Comparison of ENCODE assay signal across 8 cellular contexts in the genomic region with DNA sequence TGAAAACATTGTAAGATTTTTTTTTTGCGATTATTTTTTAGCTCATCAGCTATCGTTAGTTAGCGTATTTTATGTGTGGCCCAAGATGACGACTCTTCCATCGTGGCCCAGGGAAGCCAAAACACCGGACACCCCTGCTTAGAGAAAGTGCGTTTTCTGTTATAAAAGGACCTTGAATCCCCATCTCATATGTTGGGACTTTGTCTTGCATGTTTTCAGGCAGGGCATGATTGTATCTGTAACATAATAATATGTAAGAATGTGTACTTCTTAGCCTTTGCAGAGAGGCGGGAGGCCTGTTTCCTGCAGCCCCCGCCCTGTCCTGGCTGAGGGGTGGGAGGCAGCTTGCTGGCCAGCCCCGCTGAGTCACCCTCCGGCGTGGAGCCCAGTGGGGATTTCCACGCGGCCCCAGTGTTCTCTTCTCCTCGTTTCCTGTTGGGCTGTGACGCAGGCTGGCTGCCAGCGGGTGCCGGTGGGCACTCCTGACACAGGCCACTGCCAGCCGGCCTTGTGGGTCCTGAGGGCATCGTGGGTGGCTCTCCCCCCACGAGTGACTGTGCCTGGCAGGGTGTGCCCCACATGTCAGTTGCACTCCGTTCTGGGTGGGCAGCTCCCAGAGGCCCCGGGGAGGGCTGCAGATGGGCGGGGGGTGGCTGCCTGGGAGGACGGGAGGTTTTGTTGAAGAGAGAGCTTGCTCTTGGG.
DNase-seq lines count a peak whose midpoint lies in the region; ATAC-seq and TF ChIP-seq lines count a peak whose summit lies in the region.

No MANE protein-coding gene starts in this region.

- no peaks in the 10 kb centered on the region for H3K9me3 ChIP-seq in mucosa of stomach (ENCODE audit: control insufficient read depth, low read length)

- DNase-seq in activated CD8-positive, alpha-beta memory T cell treated with anti-CD3 and anti-CD28 coated beads for 48 hours (ENCODE audit: low read depth in 2 of 3, low spot score in 2 of 3), result peak; percentile 54 to 79 (median 66)
- peak; percentile 86 for DNase-seq in effector CD4-positive, alpha-beta T cell
- DNase-seq in stimulated activated CD8-positive, alpha-beta memory T cell treated with anti-CD3 and anti-CD28 coated beads, Interleukin-4, amount 100 ng/mL, for 24 hours (ENCODE audit: low read depth), result peak; percentile 83
- DNase-seq in NCI-H1930 (lab: John Stamatoyannopoulos, UW), result no peak

- H3K4me1 ChIP-seq in mucosa of stomach (ENCODE audit: control insufficient read depth, insufficient read depth, low read length), result peaks cover 85% of the 10 kb centered on the region

- peak overlapping the region; percentile 30 for H3K9ac ChIP-seq in mucosa of stomach (ENCODE audit: low read length)

- H3K4me3 ChIP-seq in mucosa of stomach (ENCODE audit: low read length), result no peak overlapping the region

- in situ Hi-C loops in GM18951 (cut with MboI; ENCODE audit: low sequenced_read_pairs, unreplicated experiment), result no loop called here

- peak; percentile 52 for TF ChIP-seq POLR2A in GM18951 (IDR thresholded peaks at IDR 0.05; ENCODE audit: extremely low read depth, insufficient read depth, insufficient read length)

- peak; percentile 73 for ATAC-seq in HG03571 (IDR thresholded peaks at IDR 0.05; ENCODE audit: unreplicated experiment)
- no peak for ATAC-seq in GM18517 (IDR thresholded peaks at IDR 0.05; ENCODE audit: unreplicated experiment)

- no peaks in the 10 kb centered on the region for H3K27me3 ChIP-seq in mucosa of stomach (ENCODE audit: control insufficient read depth, insufficient read depth, low read length)

- H3K36me3 ChIP-seq in mucosa of stomach (ENCODE audit: control insufficient read depth, insufficient read depth, low read length), result no peaks in the 10 kb centered on the region

Comparison
In these comparisons a context has a peak if more than half of its experiments do, and no peak if none do; other contexts are left out.
1. DNase-seq: peak in activated CD8-positive, alpha-beta memory T cell treated with anti-CD3 and anti-CD28 coated beads for 48 hours (3 of 3), effector CD4-positive, alpha-beta T cell (single experiment) and stimulated activated CD8-positive, alpha-beta memory T cell treated with anti-CD3 and anti-CD28 coated beads, Interleukin-4, amount 100 ng/mL, for 24 hours (single experiment); none in NCI-H1930 (0 of 2).